Comparison of ENCODE assay signal across 24 cellular contexts in genomic region chr14:97395068-97395467, GRCh38.
"Had no signal": no experiment of that assay in that cellular context is flagged by ENCODE, and none has a peak within 500 bp of the region (broad histone marks: within the 10 kb centered on the region; RNA-seq: fewer than 3 reads in every experiment).

No MANE protein-coding gene starts in this region.

- ATAC-seq: activated naive CD4-positive, alpha-beta T cell treated with anti-CD3 and anti-CD28 coated beads, Interleukin-2, amount 50 U/mL, for 72 hours; activated T-helper 17 cell treated with anti-CD3 and anti-CD28 coated beads, Interleukin-2, amount 50 U/mL, for 72 hours; gastrocnemius medialis; left ventricle myocardium superior; naive thymus-derived CD8-positive, alpha-beta T cell; pancreas; right cardiac atrium had no signal

- H3K36me3 Mint-ChIP-seq: brain; mesothelial cell of epicardium; naive thymus-derived CD8-positive, alpha-beta T cell had no signal

- FAIRE-seq: pancreas, TTC549 had no signal

- DNase-seq: activated CD4-positive, alpha-beta T cell treated with anti-CD3 and anti-CD28 coated beads, Interleukin-2, amount 50 U/mL, for 1 hour; activated CD4-positive, CD25-positive, alpha-beta regulatory T cell treated with anti-CD3 and anti-CD28 coated beads, Interleukin-2, amount 50 U/mL, for 72 hours; activated T-cell treated with anti-CD3 and anti-CD28 coated beads, Interleukin-2, amount 50 U/mL, for 1 hour; aorta; dermis blood vessel endothelial cell; effector CD8-positive, alpha-beta T cell; gastrocnemius medialis; hippocampal formation; left ventricle myocardium superior; mammary epithelial cell; naive thymus-derived CD8-positive, alpha-beta T cell; pancreas; right cardiac atrium; stimulated activated CD4-positive, alpha-beta T cell treated with anti-CD3 and anti-CD28 coated beads, Interleukin-12 subunit alpha, Interleukin-12 subunit beta, amount 100 ng/mL, for 4 hours; stimulated activated CD4-positive, alpha-beta T cell treated with anti-CD3 and anti-CD28 coated beads, Interleukin-4, amount 100 ng/mL, for 4 hours; substantia nigra; thyroid gland; WERI-Rb-1 had no signal

- H3K4me3 ChIP-seq: gastrocnemius medialis, pancreas, thyroid gland had no signal

- H3K9me3 ChIP-seq: gastrocnemius medialis, pancreas, thyroid gland had no signal

- H3K27me3 ChIP-seq: gastrocnemius medialis, pancreas, thyroid gland had no signal

- H3K27me3 Mint-ChIP-seq: activated T-helper 17 cell treated with anti-CD3 and anti-CD28 coated beads, Interleukin-2, amount 50 U/mL, for 72 hours; brain; naive thymus-derived CD8-positive, alpha-beta T cell; stimulated activated naive CD8-positive, alpha-beta T cell treated with anti-CD3 and anti-CD28 coated beads, Interleukin-15, Interleukin-2, amounts not matched to agents 100 ng/mL and 50 ng/mL, for 24 hours had no signal

- H3K27ac Mint-ChIP-seq: activated T-helper 17 cell treated with anti-CD3 and anti-CD28 coated beads, Interleukin-2, amount 50 U/mL, for 72 hours; brain; mesothelial cell of epicardium; stimulated activated naive CD8-positive, alpha-beta T cell treated with anti-CD3 and anti-CD28 coated beads, Interleukin-15, Interleukin-2, amounts not matched to agents 100 ng/mL and 50 ng/mL, for 24 hours had no signal

- H3K4me1 ChIP-seq: gastrocnemius medialis, pancreas, thyroid gland had no signal

- H3K9me3 Mint-ChIP-seq: activated T-helper 17 cell treated with anti-CD3 and anti-CD28 coated beads, Interleukin-2, amount 50 U/mL, for 72 hours; mesothelial cell of epicardium had no signal

- H3K27ac ChIP-seq: gastrocnemius medialis, pancreas, thyroid gland, WERI-Rb-1 had no signal

- H3K4me1 Mint-ChIP-seq: activated T-helper 17 cell treated with anti-CD3 and anti-CD28 coated beads, Interleukin-2, amount 50 U/mL, for 72 hours; mesothelial cell of epicardium had no signal

- H3K36me3 ChIP-seq: gastrocnemius medialis, pancreas, thyroid gland, WERI-Rb-1 had no signal

- H3K4me3 Mint-ChIP-seq: activated T-helper 17 cell treated with anti-CD3 and anti-CD28 coated beads, Interleukin-2, amount 50 U/mL, for 72 hours; brain; mesothelial cell of epicardium; naive thymus-derived CD8-positive, alpha-beta T cell; stimulated activated naive CD8-positive, alpha-beta T cell treated with anti-CD3 and anti-CD28 coated beads, Interleukin-15, Interleukin-2, amounts not matched to agents 100 ng/mL and 50 ng/mL, for 24 hours had no signal
